Comparison of ENCODE assay signal across 25 cellular contexts in the genomic region with DNA sequence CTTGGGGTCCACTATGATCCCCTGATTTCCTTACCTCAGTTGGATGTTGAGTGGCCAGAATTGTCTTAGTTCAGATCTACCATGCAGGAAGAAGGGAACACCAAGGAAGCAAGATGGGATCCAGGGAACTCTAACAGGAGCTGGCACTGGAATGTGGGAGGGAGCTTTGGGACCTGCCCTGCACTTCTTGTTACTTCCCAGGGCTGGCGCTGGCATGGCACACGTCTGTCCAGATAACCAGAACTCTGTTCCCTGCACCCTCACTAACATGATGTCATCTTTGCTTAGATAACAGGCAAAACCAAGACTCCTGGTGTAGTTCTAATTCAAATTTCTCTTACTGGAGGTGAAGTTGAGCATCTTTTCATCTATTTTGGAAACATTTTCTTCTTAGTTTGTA.
DNase-seq lines count a peak whose midpoint lies in the region; ATAC-seq, FAIRE-seq and TF ChIP-seq lines count a peak whose summit lies in the region.
"Had no signal": no experiment of that assay in that cellular context is flagged by ENCODE, and none has a peak within 500 bp of the region (broad histone marks: within the 10 kb centered on the region; RNA-seq: fewer than 3 reads in every experiment).

No MANE protein-coding gene starts in this region.

- H3K9me1 ChIP-seq in keratinocyte (ENCODE audit: control insufficient read depth, extremely low read depth, insufficient read depth, low read length) = no peaks in the 10 kb centered on the region

- FAIRE-seq in keratinocyte (lab: Jason Lieb, UNC) (peak; percentile 26), pancreas (lab: Jason Lieb, UNC) (no peak), GM19239 (lab: Jason Lieb, UNC) (no peak)
- FAIRE-seq: GM12891, HepG2 had no signal

- intact Hi-C loops in pancreas (cut with DNase I) = no loop called here

- H3K9me3 ChIP-seq in keratinocyte (ENCODE audit: control insufficient read depth, low read depth, low read length) (peaks cover 9% of the 10 kb centered on the region), pancreas (no peaks in the 10 kb centered on the region)

- H3K4me3 ChIP-seq in keratinocyte (ENCODE audit: control insufficient read depth in 2 of 3, extremely low read depth in 1 of 3, insufficient read depth in 2 of 3, low read depth in 1 of 3, low read length in 3 of 3) (no peak overlapping the region), pancreas (no peak overlapping the region)
- H3K4me3 ChIP-seq: SJSA1 had no signal

- H3K4me1 ChIP-seq in keratinocyte (ENCODE audit: control insufficient read depth, extremely low read depth, insufficient read depth, low read length) (peaks cover 4% of the 10 kb centered on the region), pancreas (peaks cover 6 to 11% (median 7%) of the 10 kb centered on the region in 3 donors)
- H3K4me1 ChIP-seq: SJSA1 had no signal

- no peak overlapping the region for H3K27ac ChIP-seq in keratinocyte (ENCODE audit: control insufficient read depth, insufficient read depth, low read length)
- H3K27ac ChIP-seq in pancreas = no peak overlapping the region
- H3K27ac ChIP-seq: SJSA1 had no signal

- no peaks in the 10 kb centered on the region for H3K79me2 ChIP-seq in keratinocyte (ENCODE audit: control insufficient read depth, insufficient read depth, low read length)

- H3K9ac ChIP-seq in keratinocyte (ENCODE audit: control insufficient read depth, extremely low read depth, insufficient read depth, low read length) = no peak overlapping the region

- H3K4me2 ChIP-seq in keratinocyte (ENCODE audit: control insufficient read depth, extremely low read depth, insufficient read depth, low read depth, low read length) = no peak overlapping the region

- TF ChIP-seq CTCF in keratinocyte (optimal IDR thresholded peaks at IDR 0.05 in 1 of 3, IDR thresholded peaks at IDR 0.05 in 1 of 3, conservative IDR thresholded peaks at IDR 0.05 in 1 of 3; ENCODE audit: extremely low read depth in 1 of 3, insufficient read depth in 2 of 3, low read length in 3 of 3) (no peak), pancreas (IDR thresholded peaks at IDR 0.05) (no peak)

- H3K36me3 ChIP-seq in keratinocyte (ENCODE audit: control insufficient read depth in 2 of 2, extremely low read depth in 1 of 2, insufficient read depth in 2 of 2, low read length in 2 of 2) (no peaks in the 10 kb centered on the region), pancreas (no peaks in the 10 kb centered on the region)
- H3K36me3 ChIP-seq: SJSA1 had no signal

- peak; percentile 40 for DNase-seq in M059J (ENCODE audit: low read depth)
- DNase-seq in keratinocyte (ENCODE audit: low read depth, low spot score) = no peak
- DNase-seq in pancreas = peak in 1 of 6 donors; percentile 54
- DNase-seq in NCI-H1105 (lab: John Stamatoyannopoulos, UW) = no peak
- DNase-seq in activated T-cell treated with anti-CD3 and anti-CD28 coated beads, Interleukin-2, amount 50 U/mL, for 4 hours = no peak
- DNase-seq in GM19239 (ENCODE audit: insufficient read length, low spot score) = no peak
- DNase-seq: CD8-positive, alpha-beta memory T cell; DMS 273 treated with DMSO at 0.1 percent for 48 hours; DMS79 treated with DMSO at 0.1 percent for 48 hours; GF-D8; H7; Karpas-422; NCI-H1092 treated with DMSO at 0.1 percent for 48 hours; NCI-H146; NCI-H1930; NCI-H2107; NCI-H526; NCI-H82; RPMI8226 had no signal

- H3K9me3 Mint-ChIP-seq in activated T-cell treated with anti-CD3 and anti-CD28 coated beads, Interleukin-2, amount 50 U/mL, for 4 hours = peaks cover 15% of the 10 kb centered on the region

- H3K4me3 Mint-ChIP-seq in activated T-cell treated with anti-CD3 and anti-CD28 coated beads, Interleukin-2, amount 50 U/mL, for 4 hours = no peak overlapping the region
- H3K4me3 Mint-ChIP-seq: B cell; CD14-positive monocyte; CD8-positive, alpha-beta memory T cell had no signal

- WGBS in pancreas, 2 donors = 39 to 55% methylated on average over 2 of the region's 2 CpGs

- peak; percentile 44 to 64 (median 60) for ATAC-seq in pancreas
- ATAC-seq in HG03521 (IDR thresholded peaks at IDR 0.05; ENCODE audit: unreplicated experiment) = no peak
- no peak for ATAC-seq in activated T-cell treated with anti-CD3 and anti-CD28 coated beads, Interleukin-2, amount 50 U/mL, for 4 hours
- ATAC-seq: HepG2 had no signal

- no peaks in the 10 kb centered on the region for H3K27me3 Mint-ChIP-seq in activated T-cell treated with anti-CD3 and anti-CD28 coated beads, Interleukin-2, amount 50 U/mL, for 4 hours (ENCODE audit: low read depth)
- H3K27me3 Mint-ChIP-seq: B cell had no signal

- H3K36me3 Mint-ChIP-seq in activated T-cell treated with anti-CD3 and anti-CD28 coated beads, Interleukin-2, amount 50 U/mL, for 4 hours (ENCODE audit: insufficient read depth) = no peaks in the 10 kb centered on the region
- H3K36me3 Mint-ChIP-seq: CD14-positive monocyte had no signal

- H4K20me1 ChIP-seq in keratinocyte (ENCODE audit: control insufficient read depth, extremely low read depth, insufficient read depth, low read length) = no peaks in the 10 kb centered on the region

- H3K27me3 ChIP-seq in keratinocyte (ENCODE audit: control insufficient read depth, extremely low read depth, insufficient read depth, low read length) (no peaks in the 10 kb centered on the region), pancreas (no peaks in the 10 kb centered on the region)
- H3K27me3 ChIP-seq: SJSA1 had no signal

- dilution Hi-C loops in keratinocyte (cut with MboI; ENCODE audit: extremely low pct_ligation_motif_present, low sequenced_read_pairs) = no loop called here

- peaks cover 9% of the 10 kb centered on the region for H3K4me1 Mint-ChIP-seq in activated T-cell treated with anti-CD3 and anti-CD28 coated beads, Interleukin-2, amount 50 U/mL, for 4 hours (ENCODE audit: low read depth)
- H3K4me1 Mint-ChIP-seq: B cell had no signal

- no peak overlapping the region for H2AFZ ChIP-seq in keratinocyte (ENCODE audit: control insufficient read depth, low read length)

Comparison
In these comparisons a context has a peak if more than half of its experiments do, and no peak if none do; other contexts are left out.
1. ATAC-seq: peak in pancreas (4 of 4); none in HG03521 (single experiment) and activated T-cell treated with anti-CD3 and anti-CD28 coated beads, Interleukin-2, amount 50 U/mL, for 4 hours (0 of 2).